In the genomic region with DNA sequence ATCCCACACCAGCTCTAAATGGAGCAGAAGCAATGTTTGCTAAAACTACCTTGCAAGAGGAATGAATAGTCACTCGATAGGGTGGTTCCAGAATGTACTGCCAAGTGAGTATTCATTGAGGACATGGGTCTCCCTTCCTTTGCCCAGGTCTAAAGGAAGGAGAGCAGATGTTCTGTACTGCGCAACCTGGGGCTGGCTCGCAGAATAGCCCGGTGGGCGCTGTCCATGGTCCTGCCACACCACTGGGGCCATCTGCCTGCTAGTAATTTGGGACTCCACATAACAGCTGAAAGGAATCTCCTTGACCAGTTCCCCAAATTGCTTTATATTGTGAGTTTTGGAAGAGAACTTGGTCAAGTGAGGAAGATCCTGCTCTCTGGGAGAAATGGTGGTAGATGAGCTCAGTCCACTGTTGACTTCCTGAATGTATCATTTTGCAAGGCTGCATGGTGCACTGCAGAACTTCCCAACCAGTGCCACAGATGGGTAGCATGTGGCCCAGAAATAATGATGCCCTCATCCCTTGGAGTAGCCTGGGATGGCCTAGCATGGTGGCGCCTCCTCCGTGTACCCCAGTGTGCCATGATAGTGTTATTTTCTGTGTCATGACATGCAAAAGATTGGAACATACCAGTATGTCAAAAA, we compare ENCODE assay signal across 8 cellular contexts.
DNase-seq lines count a peak whose midpoint lies in the region; ATAC-seq and TF ChIP-seq lines count a peak whose summit lies in the region.

No MANE protein-coding gene starts in this region.

- no peak overlapping the region for H3K4me3 Mint-ChIP-seq in activated naive CD4-positive, alpha-beta T cell treated with anti-CD3 and anti-CD28 coated beads, Interleukin-2, amount 10 ng/mL, durations not matched to agents 7 days and 5 days

- H3K36me3 Mint-ChIP-seq in activated naive CD4-positive, alpha-beta T cell treated with anti-CD3 and anti-CD28 coated beads, Interleukin-2, amount 10 ng/mL, durations not matched to agents 7 days and 5 days: no peaks in the 10 kb centered on the region

- H3K4me1 Mint-ChIP-seq in activated naive CD4-positive, alpha-beta T cell treated with anti-CD3 and anti-CD28 coated beads, Interleukin-2, amount 10 ng/mL, durations not matched to agents 7 days and 5 days: no peaks in the 10 kb centered on the region

- H3K9me3 Mint-ChIP-seq in activated naive CD4-positive, alpha-beta T cell treated with anti-CD3 and anti-CD28 coated beads, Interleukin-2, amount 10 ng/mL, durations not matched to agents 7 days and 5 days: no peaks in the 10 kb centered on the region

- H3K27ac Mint-ChIP-seq in activated naive CD4-positive, alpha-beta T cell treated with anti-CD3 and anti-CD28 coated beads, Interleukin-2, amount 10 ng/mL, durations not matched to agents 7 days and 5 days: no peak overlapping the region

- DNase-seq in GM06990 (ENCODE audit: extremely low read depth, insufficient read length) (peak; percentile 32), OCI-M1 (lab: John Stamatoyannopoulos, UW) (peak; percentile 71), iPS-NIHi11 (ENCODE audit: low spot score) (peak; percentile 92), NCI-H1105 treated with DMSO at 0.1 percent for 48 hours (lab: John Stamatoyannopoulos, UW) (no peak)
- DNase-seq in activated naive CD4-positive, alpha-beta T cell treated with anti-CD3 and anti-CD28 coated beads, Interleukin-2, amount 10 ng/mL, durations not matched to agents 7 days and 5 days: peak; percentile 77
- DNase-seq in stimulated activated CD8-positive, alpha-beta memory T cell treated with anti-CD3 and anti-CD28 coated beads, Interleukin-2, amount 100 ng/mL, for 48 hours (ENCODE audit: low read depth in 2 of 2): peak; percentile 26 to 34

- no peak for TF ChIP-seq CTCF in GM06990 (IDR thresholded peaks at IDR 0.05; ENCODE audit: insufficient read depth, low read length, poor library complexity, severe bottlenecking)

- peaks cover 28% of the 10 kb centered on the region for H3K27me3 Mint-ChIP-seq in activated naive CD4-positive, alpha-beta T cell treated with anti-CD3 and anti-CD28 coated beads, Interleukin-2, amount 10 ng/mL, durations not matched to agents 7 days and 5 days

- H3K27me3 ChIP-seq in GM06990 (replicated peaks; ENCODE audit: control insufficient read depth, insufficient read depth, low read length): peaks cover 2% of the 10 kb centered on the region; the same call in 1 of the 2 replicates

- ATAC-seq in HG03139 (IDR thresholded peaks at IDR 0.05; ENCODE audit: unreplicated experiment): no peak
- no peak for ATAC-seq in HG03095 (IDR thresholded peaks at IDR 0.05; ENCODE audit: unreplicated experiment)

- CTCF ChIA-PET in activated naive CD4-positive, alpha-beta T cell treated with anti-CD3 and anti-CD28 coated beads, Interleukin-2, amount 10 ng/mL, durations not matched to agents 7 days and 5 days (lab: Charles Lee): interaction anchor here (0.9 kb wide), 1 partner anchor 96 kb away, joined by 3 read pairs; no protein-coding TSS in a partner anchor

- no peak overlapping the region for H3K4me3 ChIP-seq in GM06990 (replicated peaks; ENCODE audit: low read depth, low read length)

- H3K36me3 ChIP-seq in GM06990 (ENCODE audit: control insufficient read depth, insufficient read depth, low read length): no peaks in the 10 kb centered on the region
